Comparison of ENCODE assay signal across 8 cellular contexts in genomic region chr16:78437352-78437968, GRCh38.
DNase-seq lines count a peak whose midpoint lies in the region; ATAC-seq and TF ChIP-seq lines count a peak whose summit lies in the region.

No MANE protein-coding gene starts in this region.

- 51% methylated on average over 6 of the region's 6 CpGs for WGBS in esophagus muscularis mucosa
- WGBS in prostate gland: 63% methylated on average over 6 of the region's 6 CpGs

- H3K4me3 ChIP-seq in LNCaP clone FGC (ENCODE audit: low read depth, low read length) (no peak overlapping the region), esophagus muscularis mucosa (no peak overlapping the region), prostate gland (no peak overlapping the region)

- no peaks in the 10 kb centered on the region for H3K4me1 ChIP-seq in esophagus muscularis mucosa
- no peaks in the 10 kb centered on the region for H3K4me1 ChIP-seq in prostate gland (replicated peaks)

- intact Hi-C loops in esophagus muscularis mucosa (cut with DNase I) (loop anchor here (10.0 kb wide), 1 partner anchor 313 kb away; no protein-coding TSS in a partner anchor), prostate gland (cut with DNase I) (no loop called here)

- no peak for ATAC-seq in GM21786 (IDR thresholded peaks at IDR 0.05; ENCODE audit: unreplicated experiment)

- TF ChIP-seq EP300 in esophagus muscularis mucosa (IDR thresholded peaks at IDR 0.05): no peak

- H3K27ac ChIP-seq in esophagus muscularis mucosa (replicated peaks in 1 of 4): no peak overlapping the region
- H3K27ac ChIP-seq in prostate gland: no peak overlapping the region

- no peaks in the 10 kb centered on the region for H3K9me3 ChIP-seq in esophagus muscularis mucosa
- H3K9me3 ChIP-seq in prostate gland: no peaks in the 10 kb centered on the region

- H3K27me3 ChIP-seq in esophagus muscularis mucosa (no peaks in the 10 kb centered on the region), prostate gland (replicated peaks; ENCODE audit: insufficient read depth) (no peaks in the 10 kb centered on the region)

- DNase-seq in activated T-cell treated with anti-CD3 and anti-CD28 coated beads for 1 hour (ENCODE audit: low read depth) (peak; percentile 18), LNCaP clone FGC (ENCODE audit: low read depth) (no peak), esophagus muscularis mucosa (ENCODE audit: extremely low spot score) (peak; percentile 50), prostate gland (ENCODE audit: low spot score) (no peak), DMS79 (lab: John Stamatoyannopoulos, UW) (no peak)
- no peak for DNase-seq in activated T-cell treated with anti-CD3 and anti-CD28 coated beads, Interleukin-2, amount 50 U/mL, for 1 hour
- peak; percentile 4 to 22 for DNase-seq in activated CD4-positive, alpha-beta T cell treated with anti-CD3 and anti-CD28 coated beads, Interleukin-2, amount 50 U/mL, for 4 hours

- TF ChIP-seq CTCF in LNCaP clone FGC (IDR thresholded peaks at IDR 0.05; ENCODE audit: control insufficient read depth, extremely low read depth, insufficient read depth) (peak; percentile 83), esophagus muscularis mucosa (IDR thresholded peaks at IDR 0.05) (peak; percentile 60 to 86 (median 66)), prostate gland (IDR thresholded peaks at IDR 0.05) (peak; percentile 36 to 55 (median 44))

- H3K36me3 ChIP-seq in esophagus muscularis mucosa (peaks cover 0 to 4% (median 0%) of the 10 kb centered on the region in 4 donors), prostate gland (no peaks in the 10 kb centered on the region)

- TF ChIP-seq POLR2A in esophagus muscularis mucosa (IDR thresholded peaks at IDR 0.05; ENCODE audit: low read depth) (no peak), prostate gland (IDR thresholded peaks at IDR 0.05) (no peak)

Comparison
In these comparisons a context has a peak if more than half of its experiments do, and no peak if none do; other contexts are left out.
1. DNase-seq: peak in activated T-cell treated with anti-CD3 and anti-CD28 coated beads for 1 hour (single experiment), activated CD4-positive, alpha-beta T cell treated with anti-CD3 and anti-CD28 coated beads, Interleukin-2, amount 50 U/mL, for 4 hours (2 of 2) and esophagus muscularis mucosa (single experiment); none in activated T-cell treated with anti-CD3 and anti-CD28 coated beads, Interleukin-2, amount 50 U/mL, for 1 hour (single experiment), LNCaP clone FGC (single experiment), prostate gland (single experiment) and DMS79 (single experiment).
2. Peak in every context shown above with its lines, with median percentiles within 50 percentile points of each other: CTCF ChIP-seq.